8 cellular contexts compared by ENCODE assay signal in genomic region chr1:225882008-225882698, GRCh38. TPM values are rescaled to one million over a fixed set of nuclear protein-coding genes. Genes with fewer than 3 reads are reported as not detected.
A peak's percentile ranks its signal among the peaks of the same experiment; 100 is the strongest.
DNase-seq lines count a peak whose midpoint lies in the region; FAIRE-seq and TF ChIP-seq lines count a peak whose summit lies in the region.

Gene TMEM63A (minus strand): TSS chr1:225882380. CDS start chr1:225877580, 4,800 bp downstream.

- H4K20me1 ChIP-seq in mammary epithelial cell (ENCODE audit: insufficient read depth, low read length) = peaks cover 2% of the 10 kb centered on the region

- H3K4me3 ChIP-seq in GM12864 (ENCODE audit: low read depth, low read length) = peak within 1 kb of the TSS; percentile 85
- H3K4me3 ChIP-seq in WI38 (ENCODE audit: low read depth, low read length) = peak within 1 kb of the TSS; percentile 93
- peak within 1 kb of the TSS; percentile 74 to 98 (median 83) for H3K4me3 ChIP-seq in mammary epithelial cell (replicated peaks in 1 of 3; ENCODE audit: insufficient read depth in 1 of 3, low read depth in 2 of 3, low read length in 3 of 3)

- TSS peak; percentile 31 for BruUV-seq in mammary epithelial cell (replicated peaks; lab: Mats Ljungman, UMichigan)

- peak within 1 kb of the TSS; percentile 46 for H3K27ac ChIP-seq in mammary epithelial cell (ENCODE audit: insufficient read depth, low read depth, low read length)

- peak; percentile 36 for TF ChIP-seq CTCF in GM12864 (IDR thresholded peaks at IDR 0.05; ENCODE audit: low read depth, low read length, missing control alignments)
- peak; percentile 23; the same call in 1 of the 2 replicates for TF ChIP-seq CTCF in WI38 (IDR thresholded peaks at IDR 0.05; ENCODE audit: low read depth, low read length)
- peak in 1 of 2 donors; percentile 40 for TF ChIP-seq CTCF in mammary epithelial cell (conservative IDR thresholded peaks at IDR 0.05 in 1 of 2, IDR thresholded peaks at IDR 0.05 in 1 of 2; ENCODE audit: extremely low read depth in 1 of 2, insufficient read depth in 1 of 2, low read depth in 1 of 2, low read length in 2 of 2)

- 1% methylated on average over 44 of the region's 63 CpGs for WGBS in mammary epithelial cell (ENCODE audit: low coverage, missing lambda C conversion rate)

- H3K27me3 ChIP-seq in mammary epithelial cell (ENCODE audit: insufficient read depth, low read length) = no peaks in the 10 kb centered on the region

- H2AFZ ChIP-seq in mammary epithelial cell (ENCODE audit: low read depth, low read length) = peak within 1 kb of the TSS; percentile 95

- peak within 1 kb of the TSS; percentile 60 for H3K9ac ChIP-seq in mammary epithelial cell (ENCODE audit: insufficient read depth, low read length)

- H3K9me3 ChIP-seq in mammary epithelial cell (replicated peaks; ENCODE audit: insufficient read depth, low read length) = no peaks in the 10 kb centered on the region

- dilution Hi-C loops in mammary epithelial cell (cut with HindIII; ENCODE audit: low sequenced_read_pairs) = loop anchor here (5.0 kb wide), 2 partner anchors 40 to 90 kb away; partner anchors contain the start of gene PYCR2

- CTCF ChIA-PET in mammary epithelial cell (lab: Charles Lee; ENCODE audit: low non-redundant PET) = interaction anchor here (0.5 to 0.6 kb wide), 2 partner anchors 15 to 242 kb away, joined by 3 to 5 read pairs; no protein-coding TSS in a partner anchor

- H3K4me2 ChIP-seq in mammary epithelial cell (ENCODE audit: insufficient read depth, low read depth, low read length) = peak within 1 kb of the TSS; percentile 97

- in situ Hi-C loops in mammary epithelial cell (cut with MboI; ENCODE audit: low sequenced_read_pairs in 2 of 2) = no loop called here

- intact Hi-C loops in mammary epithelial cell (cut with micrococcal nuclease) = no loop called here

- H3K79me2 ChIP-seq in mammary epithelial cell (ENCODE audit: insufficient read depth, low read length) = peaks cover 11% of the 10 kb centered on the region

- TF ChIP-seq POLR2A in H54 (IDR thresholded peaks at IDR 0.05; ENCODE audit: low read depth, low read length) = peak; percentile 85

- peak; percentile 61 for DNase-seq in GM12864 (ENCODE audit: low read depth)
- DNase-seq in H54 (ENCODE audit: insufficient read length, low spot score) = peak; percentile 87
- DNase-seq in LoVo (ENCODE audit: low spot score) = peak; percentile 90
- peak; percentile 66 for DNase-seq in mammary epithelial cell
- DNase-seq in inferior parietal cortex (ENCODE audit: extremely low spot score) = peak; percentile 90
- peak; percentile 84 for DNase-seq in stimulated activated CD4-positive, alpha-beta T cell treated with anti-CD3 and anti-CD28 coated beads, Interleukin-12 subunit alpha, Interleukin-12 subunit beta, amount 100 ng/mL, for 4 hours
- no peak for DNase-seq in cerebellar nuclear complex (lab: John Stamatoyannopoulos, UW)

- H3K4me1 ChIP-seq in mammary epithelial cell (ENCODE audit: insufficient read depth, low read length) = peaks cover 24% of the 10 kb centered on the region

- no peak for FAIRE-seq in H54 (lab: Jason Lieb, UNC)

- no peaks in the 10 kb centered on the region for H3K36me3 ChIP-seq in mammary epithelial cell (ENCODE audit: insufficient read depth, low read length)

RNA-seq across cellular contexts. Expression of gene TMEM63A, which starts in this region (rescaled TPM):
- 10 to 100 TPM; 25.2 to 37.3 TPM for total RNA-seq in mammary epithelial cell
- 17.7 TPM for polyA plus RNA-seq in mammary epithelial cell
- polyA minus RNA-seq in mammary epithelial cell = 20.1 TPM

Comparison
In these comparisons a context has a peak if more than half of its experiments do, and no peak if none do; other contexts are left out.
1. DNase-seq: peak in GM12864 (single experiment), H54 (single experiment), LoVo (single experiment), mammary epithelial cell (single experiment), inferior parietal cortex (single experiment) and stimulated activated CD4-positive, alpha-beta T cell treated with anti-CD3 and anti-CD28 coated beads, Interleukin-12 subunit alpha, Interleukin-12 subunit beta, amount 100 ng/mL, for 4 hours (single experiment); none in cerebellar nuclear complex (0 of 2).
2. Peak in every context shown above with its lines, with median percentiles within 50 percentile points of each other: H3K4me3 ChIP-seq.